ENCODE assay signal across 8 cellular contexts in the genomic region with DNA sequence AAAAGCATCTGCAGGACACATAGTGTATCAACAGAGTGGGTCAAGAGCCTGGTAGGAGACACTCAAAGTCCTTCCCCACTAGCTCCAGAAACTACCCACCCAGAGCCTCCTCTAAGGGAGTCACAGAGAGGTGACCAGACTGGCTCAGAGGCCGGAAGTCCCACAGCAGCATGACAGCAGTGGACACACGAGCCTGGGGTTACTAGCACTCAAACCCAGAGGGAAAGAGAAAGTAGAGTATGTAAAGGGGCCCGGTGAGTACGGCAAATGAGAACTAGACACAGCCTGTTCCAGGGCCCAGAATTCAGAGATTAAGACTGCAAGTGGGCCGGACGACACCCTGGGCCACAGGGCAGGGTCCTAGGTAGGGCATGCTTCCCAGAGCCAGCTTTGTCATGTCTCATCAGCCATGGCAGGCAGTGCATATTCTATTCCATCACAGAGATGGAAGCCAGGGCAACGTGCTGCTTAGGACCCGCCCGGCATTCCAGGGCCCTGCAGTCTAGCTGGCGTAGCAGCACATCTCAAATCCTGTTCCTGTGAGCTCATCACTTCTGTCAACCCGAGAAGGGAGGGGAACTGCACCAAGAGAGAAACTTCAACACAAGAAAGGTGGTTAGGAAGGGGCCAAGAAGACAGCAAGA. TPM values are rescaled to one million over a fixed set of nuclear protein-coding genes. Genes with fewer than 3 reads are reported as not detected.
DNase-seq lines count a peak whose midpoint lies in the region; ATAC-seq and TF ChIP-seq lines count a peak whose summit lies in the region.

No MANE protein-coding gene starts in this region.

- no peaks in the 10 kb centered on the region for H3F3A ChIP-seq in neural cell (ENCODE audit: insufficient read depth, low read length, poor library complexity, severe bottlenecking)

- peaks cover 5% of the 10 kb centered on the region for H4K20me1 ChIP-seq in neural cell (ENCODE audit: insufficient read depth)

- TF ChIP-seq RAD21 in neural cell (conservative IDR thresholded peaks at IDR 0.05), result no peak

- DNase-seq in AG08395 (ENCODE audit: low spot score), result peak; percentile 65
- no peak for DNase-seq in Peyer's patch
- DNase-seq in Kasumi-1 (lab: John Stamatoyannopoulos, UW), result no peak
- no peak for DNase-seq in SW480 (ENCODE audit: low spot score)

- no peaks in the 10 kb centered on the region for H3K27me3 ChIP-seq in Peyer's patch
- H3K27me3 ChIP-seq in esophagus (ENCODE audit: control insufficient read depth in 1 of 2, insufficient read depth in 2 of 2, low read length in 2 of 2), result no peaks in the 10 kb centered on the region
- no peaks in the 10 kb centered on the region for H3K27me3 ChIP-seq in neural cell (ENCODE audit: insufficient read depth, low read depth, low read length)

- H3K9ac ChIP-seq in neural cell (ENCODE audit: low read length), result no peak overlapping the region

- H3K4me1 ChIP-seq in Peyer's patch, result peaks cover 0 to 51% (median 17%) of the 10 kb centered on the region in 4 donors
- peaks cover 13 to 15% of the 10 kb centered on the region in 2 donors for H3K4me1 ChIP-seq in esophagus (ENCODE audit: control insufficient read depth in 2 of 2, insufficient read depth in 2 of 2, low read length in 1 of 2)

- H3K4me3 ChIP-seq in Peyer's patch (no peak overlapping the region), esophagus (ENCODE audit: low read depth in 1 of 2, low read length in 2 of 2) (no peak overlapping the region), neural cell (ENCODE audit: low read length) (peak overlapping the region; percentile 91)

- no peak for TF ChIP-seq CTCF in Peyer's patch (IDR thresholded peaks at IDR 0.05)
- TF ChIP-seq CTCF in neural cell (IDR thresholded peaks at IDR 0.05; ENCODE audit: poor library complexity, severe bottlenecking), result no peak

- H2AFZ ChIP-seq in neural cell (ENCODE audit: low read depth, low read length), result no peak overlapping the region

- no peaks in the 10 kb centered on the region for H3K9me2 ChIP-seq in neural cell (ENCODE audit: insufficient read depth, low read length)

- H3K4me2 ChIP-seq in neural cell (ENCODE audit: low read length), result no peak overlapping the region

- WGBS in esophagus, 2 donors, result 33 to 47% methylated on average over 11 of the region's 11 CpGs

- H3K36me3 ChIP-seq in Peyer's patch, result peaks cover 0 to 25% (median 0%) of the 10 kb centered on the region in 3 donors
- H3K36me3 ChIP-seq in esophagus (ENCODE audit: control insufficient read depth in 2 of 2, insufficient read depth in 2 of 2, low read length in 1 of 2), result peaks cover under 1 to 16% of the 10 kb centered on the region in 2 donors
- H3K36me3 ChIP-seq in neural cell (ENCODE audit: insufficient read depth, low read length), result no peaks in the 10 kb centered on the region

- no peak for TF ChIP-seq POLR2A in Peyer's patch (IDR thresholded peaks at IDR 0.05)

- peaks cover 30% of the 10 kb centered on the region for H3K79me2 ChIP-seq in neural cell (replicated peaks; ENCODE audit: insufficient read depth, low read length)

- H3K9me3 ChIP-seq in Peyer's patch (no peaks in the 10 kb centered on the region), esophagus (ENCODE audit: control insufficient read depth in 2 of 2, insufficient read depth in 1 of 2, low read depth in 1 of 2, low read length in 1 of 2) (no peaks in the 10 kb centered on the region), neural cell (ENCODE audit: low read length) (no peaks in the 10 kb centered on the region)

- H3K27ac ChIP-seq in Peyer's patch (peak overlapping the region; percentile 44 to 80 (median 58)), esophagus (ENCODE audit: low read depth in 2 of 2, low read length in 1 of 2) (peak overlapping the region; percentile 74 to 95), neural cell (ENCODE audit: low read length) (no peak overlapping the region)

- ATAC-seq in HG03108 (IDR thresholded peaks at IDR 0.05; ENCODE audit: unreplicated experiment) (no peak), HG03571 (IDR thresholded peaks at IDR 0.05; ENCODE audit: unreplicated experiment) (no peak)

- no peak for TF ChIP-seq EP300 in neural cell (conservative IDR thresholded peaks at IDR 0.05; ENCODE audit: poor library complexity, severe bottlenecking)

TF ChIP-seq in neural cell, 6 proteins besides CTCF, POLR2A, EP300 and RAD21:
- TF ChIP-seq, protein P1, sequence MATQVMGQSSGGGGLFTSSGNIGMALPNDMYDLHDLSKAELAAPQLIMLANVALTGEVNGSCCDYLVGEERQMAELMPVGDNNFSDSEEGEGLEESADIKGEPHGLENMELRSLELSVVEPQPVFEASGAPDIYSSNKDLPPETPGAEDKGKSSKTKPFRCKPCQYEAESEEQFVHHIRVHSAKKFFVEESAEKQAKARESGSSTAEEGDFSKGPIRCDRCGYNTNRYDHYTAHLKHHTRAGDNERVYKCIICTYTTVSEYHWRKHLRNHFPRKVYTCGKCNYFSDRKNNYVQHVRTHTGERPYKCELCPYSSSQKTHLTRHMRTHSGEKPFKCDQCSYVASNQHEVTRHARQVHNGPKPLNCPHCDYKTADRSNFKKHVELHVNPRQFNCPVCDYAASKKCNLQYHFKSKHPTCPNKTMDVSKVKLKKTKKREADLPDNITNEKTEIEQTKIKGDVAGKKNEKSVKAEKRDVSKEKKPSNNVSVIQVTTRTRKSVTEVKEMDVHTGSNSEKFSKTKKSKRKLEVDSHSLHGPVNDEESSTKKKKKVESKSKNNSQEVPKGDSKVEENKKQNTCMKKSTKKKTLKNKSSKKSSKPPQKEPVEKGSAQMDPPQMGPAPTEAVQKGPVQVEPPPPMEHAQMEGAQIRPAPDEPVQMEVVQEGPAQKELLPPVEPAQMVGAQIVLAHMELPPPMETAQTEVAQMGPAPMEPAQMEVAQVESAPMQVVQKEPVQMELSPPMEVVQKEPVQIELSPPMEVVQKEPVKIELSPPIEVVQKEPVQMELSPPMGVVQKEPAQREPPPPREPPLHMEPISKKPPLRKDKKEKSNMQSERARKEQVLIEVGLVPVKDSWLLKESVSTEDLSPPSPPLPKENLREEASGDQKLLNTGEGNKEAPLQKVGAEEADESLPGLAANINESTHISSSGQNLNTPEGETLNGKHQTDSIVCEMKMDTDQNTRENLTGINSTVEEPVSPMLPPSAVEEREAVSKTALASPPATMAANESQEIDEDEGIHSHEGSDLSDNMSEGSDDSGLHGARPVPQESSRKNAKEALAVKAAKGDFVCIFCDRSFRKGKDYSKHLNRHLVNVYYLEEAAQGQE (IDR thresholded peaks at IDR 0.05; ENCODE audit: borderline replicate concordance), result no peak
- TF ChIP-seq MXI1 (conservative IDR thresholded peaks at IDR 0.05; ENCODE audit: poor library complexity, severe bottlenecking) (no peak), POLR2AphosphoS5 (IDR thresholded peaks at IDR 0.05) (no peak), SMC3 (conservative IDR thresholded peaks at IDR 0.05; ENCODE audit: poor library complexity) (no peak), TAF1 (IDR thresholded peaks at IDR 0.05; ENCODE audit: low read depth) (no peak), EZH2 (IDR thresholded peaks at IDR 0.05; ENCODE audit: borderline replicate concordance, insufficient read depth, low read length, poor library complexity, severe bottlenecking) (no peak)
TF ChIP-seq in neural cell: peak in this region for 0.

RNA-seq across cellular contexts. Expression of gene IFFO1, which starts 4.2 kb away (rescaled TPM):
- total RNA-seq in Peyer's patch, result 10 to 100 TPM in 2 of 4 donors, 1 to 10 TPM in 2; 7.8 to 50.3 (median 9.5) TPM
- polyA plus RNA-seq in esophagus, result 1 to 10 TPM; 5.7 TPM
- polyA plus RNA-seq in neural cell, result 12.0 and 16.9 TPM in 2 replicates
- 10.0 and 13.6 TPM in 2 replicates for polyA minus RNA-seq in neural cell

RNA-seq across cellular contexts. Expression of gene NOP2, which starts 16.5 kb away (rescaled TPM):
- total RNA-seq in Peyer's patch, result 100 to 1,000 TPM in 1 of 4 donors, 10 to 100 TPM in 3; 21.4 to 135 (median 43.6) TPM
- polyA plus RNA-seq in esophagus (10 to 100 TPM; 26.3 to 41.6 TPM), neural cell (30.7 and 38.8 TPM in 2 replicates)
- 23.9 and 29.6 TPM in 2 replicates for polyA minus RNA-seq in neural cell

RNA-seq across cellular contexts. Expression of gene GAPDH, which starts 17.3 kb away (rescaled TPM):
- total RNA-seq in Peyer's patch, result 1,000 to 10,000 TPM; 1,939 to 3,624 (median 2,830) TPM
- polyA plus RNA-seq in esophagus, result 1,000 to 10,000 TPM; 2,765 to 3,567 TPM
- 1,673 and 1,838 TPM in 2 replicates for polyA plus RNA-seq in neural cell
- 1,612 and 1,879 TPM in 2 replicates for polyA minus RNA-seq in neural cell

RNA-seq across cellular contexts. Expression of gene CHD4, which starts 55.6 kb away (rescaled TPM):
- 100 to 1,000 TPM; 129 to 209 (median 167) TPM for total RNA-seq in Peyer's patch
- polyA plus RNA-seq in esophagus, result 100 to 1,000 TPM in 1 of 2 donors, 10 to 100 TPM in 1; 79.3 to 116 TPM
- polyA plus RNA-seq in neural cell, result 146 and 173 TPM in 2 replicates
- 335 TPM in 2 replicates for polyA minus RNA-seq in neural cell

RNA-seq across cellular contexts. Expression of gene NCAPD2, which starts 57.7 kb away (rescaled TPM):
- total RNA-seq in Peyer's patch, result 10 to 100 TPM; 26.1 to 86.6 (median 32.7) TPM
- polyA plus RNA-seq in esophagus, result 10 to 100 TPM; 10.2 to 13.7 TPM
- 4.5 and 5.6 TPM in 2 replicates for polyA plus RNA-seq in neural cell
- 12.2 and 14.7 TPM in 2 replicates for polyA minus RNA-seq in neural cell
